ENCODE assay signal across 15 cellular contexts in the genomic region with DNA sequence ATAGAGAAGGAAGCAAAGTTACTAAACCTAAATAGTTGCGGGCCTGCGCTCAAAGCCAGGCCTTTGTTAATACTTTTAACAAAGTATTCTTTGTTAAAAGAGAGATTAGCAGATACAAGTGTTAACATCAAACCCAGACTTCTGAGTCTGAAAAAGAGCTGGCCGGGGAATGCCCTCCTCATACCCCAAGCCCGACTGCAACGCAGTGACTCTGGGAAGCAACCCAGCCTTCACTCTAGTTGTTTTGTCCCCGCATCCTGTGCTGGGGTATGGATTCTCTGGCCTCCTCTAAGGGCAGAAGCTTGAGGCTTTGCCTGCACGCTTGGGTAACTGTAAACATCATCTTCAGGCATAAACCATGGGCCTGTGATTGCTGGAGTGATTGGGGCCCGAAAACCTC. TPM values are rescaled to one million over a fixed set of nuclear protein-coding genes. Genes with fewer than 3 reads are reported as not detected.
DNase-seq lines count a peak whose midpoint lies in the region; ATAC-seq and TF ChIP-seq lines count a peak whose summit lies in the region.
"Had no signal": no experiment of that assay in that cellular context is flagged by ENCODE, and none has a peak within 500 bp of the region (broad histone marks: within the 10 kb centered on the region; RNA-seq: fewer than 3 reads in every experiment).

No MANE protein-coding gene starts in this region.

- intact Hi-C loops in Caco-2 (cut with micrococcal nuclease; ENCODE audit: unreplicated experiment) = loop anchor here (5.0 kb wide), 1 partner anchor 47 kb away; the partner anchor contains the start of gene ADCY7

- no peak overlapping the region for H3K4me3 Mint-ChIP-seq in Caco-2 (ENCODE audit: unreplicated experiment)
- H3K4me3 Mint-ChIP-seq: IgD-negative memory B cell had no signal

- peak overlapping the region; percentile 66 for H3K14ac ChIP-seq in trophoblast cell (ENCODE audit: low read length)

- peak overlapping the region; percentile 69 for H2AK5ac ChIP-seq in trophoblast cell (ENCODE audit: low read length)

- H3K79me2 ChIP-seq in SK-N-SH (ENCODE audit: insufficient read depth) (no peaks in the 10 kb centered on the region), trophoblast cell (ENCODE audit: control insufficient read depth, insufficient read depth, low read length, poor library complexity) (peaks cover 2% of the 10 kb centered on the region)

- no peaks in the 10 kb centered on the region for H3K27me3 Mint-ChIP-seq in Caco-2 (ENCODE audit: insufficient read depth, unreplicated experiment)
- H3K27me3 Mint-ChIP-seq: IgD-negative memory B cell had no signal

- H4K8ac ChIP-seq in trophoblast cell (ENCODE audit: low read depth, low read length) = peak overlapping the region; percentile 20

- peaks cover 36% of the 10 kb centered on the region for H3K4me1 Mint-ChIP-seq in Caco-2 (ENCODE audit: low read depth, unreplicated experiment)

- no peak overlapping the region for H3K4me3 ChIP-seq in SK-N-SH (ENCODE audit: low read depth in 2 of 2, low read length in 1 of 2)
- no peak overlapping the region for H3K4me3 ChIP-seq in Caco-2 (ENCODE audit: low read depth, low read length)
- H3K4me3 ChIP-seq in trophoblast cell (ENCODE audit: low read depth, low read length) = no peak overlapping the region
- H3K4me3 ChIP-seq in H7 (ENCODE audit: insufficient read depth, low read depth, low read length) = no peak overlapping the region

- POLR2A ChIA-PET in SK-N-SH (lab: Yijun Ruan, JAX) = interaction anchor here (1.5 kb wide), 1 partner anchor 31 kb away, joined by 3 read pairs; no protein-coding TSS in a partner anchor
- POLR2A ChIA-PET in Caco-2 (lab: Charles Lee) = no interaction called here

- ATAC-seq in SK-N-SH treated with all-trans-retinoic acid at 6 μM for 48 hours = no peak
- ATAC-seq: PC-3 had no signal

- H2BK120ac ChIP-seq in trophoblast cell (ENCODE audit: insufficient read depth, low read length, poor library complexity) = peak overlapping the region; percentile 18

- H3K27ac ChIP-seq in SK-N-SH (ENCODE audit: low read depth in 2 of 2, low read length in 1 of 2) (peak overlapping the region in 1 of 2 experiments; percentile 93; a peak in 2 of 4 replicates), cingulate gyrus (ENCODE audit: low read depth, low read length) (peak overlapping the region; percentile 39), trophoblast cell (ENCODE audit: low read depth, low read length) (peak overlapping the region; percentile 80)
- H3K27ac ChIP-seq: 22Rv1 had no signal

- CTCF ChIA-PET in SK-N-SH (lab: Yijun Ruan, JAX) = interaction anchor here (0.6 to 3.0 kb wide), 8 partner anchors 9 to 107 kb away, joined by 3 to 14 read pairs (median 4); no protein-coding TSS in a partner anchor
- CTCF ChIA-PET in Caco-2 (lab: Charles Lee) = interaction anchor here (0.9 to 1.0 kb wide), 2 partner anchors 13 to 40 kb away, joined by 4 to 5 read pairs; no protein-coding TSS in a partner anchor

- H3K4me2 ChIP-seq in SK-N-SH (no peak overlapping the region), trophoblast cell (ENCODE audit: low read length) (no peak overlapping the region)

- no peak for TF ChIP-seq RAD21 in SK-N-SH (IDR thresholded peaks at IDR 0.05; ENCODE audit: low read length)

- H3K36me3 Mint-ChIP-seq in Caco-2 (ENCODE audit: insufficient read depth, unreplicated experiment) = peaks cover 94% of the 10 kb centered on the region
- H3K36me3 Mint-ChIP-seq: IgD-negative memory B cell had no signal

- H3K4me1 ChIP-seq in SK-N-SH (ENCODE audit: control insufficient read depth in 1 of 2, insufficient read depth in 2 of 2, low read depth in 1 of 2, low read length in 1 of 2) (peaks cover 0 to 43% of the 10 kb centered on the region in 2 experiments; a peak in 2 of 4 replicates), Caco-2 (peaks cover 47% of the 10 kb centered on the region), trophoblast cell (ENCODE audit: control insufficient read depth in 1 of 2, insufficient read depth in 2 of 2, low read length in 2 of 2) (peaks cover 30 to 45% of the 10 kb centered on the region in 2 experiments)

- peak overlapping the region; percentile 27 for H2BK12ac ChIP-seq in trophoblast cell (ENCODE audit: low read length)

- peak overlapping the region; percentile 22 for H3K18ac ChIP-seq in trophoblast cell (ENCODE audit: low read length)

- H3K9ac ChIP-seq in SK-N-SH = no peak overlapping the region
- H3K9ac ChIP-seq in trophoblast cell (ENCODE audit: low read length) = no peak overlapping the region

- no peaks in the 10 kb centered on the region for H4K20me1 ChIP-seq in SK-N-SH (ENCODE audit: insufficient read depth)

- H3K79me1 ChIP-seq in trophoblast cell (ENCODE audit: low read length) = peaks cover 23% of the 10 kb centered on the region

- H3K36me3 ChIP-seq in SK-N-SH (replicated peaks in 1 of 2; ENCODE audit: control insufficient read depth in 1 of 2, insufficient read depth in 2 of 2, low read length in 1 of 2) (peaks cover 48 to 73% of the 10 kb centered on the region in 2 experiments), Caco-2 (ENCODE audit: control insufficient read depth, insufficient read depth, low read length) (peaks cover 9% of the 10 kb centered on the region), trophoblast cell (ENCODE audit: control insufficient read depth in 1 of 2, insufficient read depth in 2 of 2, low read length in 2 of 2) (peaks cover 24 to 28% of the 10 kb centered on the region in 2 experiments), H7 (replicated peaks; ENCODE audit: control insufficient read depth, insufficient read depth, low read length) (peaks cover 27% of the 10 kb centered on the region)

- no peak overlapping the region for H3K4ac ChIP-seq in trophoblast cell (ENCODE audit: low read depth, low read length)

- no peaks in the 10 kb centered on the region for H3K9me2 ChIP-seq in SK-N-SH

- H3K9me3 Mint-ChIP-seq in Caco-2 (ENCODE audit: unreplicated experiment) = no peaks in the 10 kb centered on the region
- H3K9me3 Mint-ChIP-seq: IgD-negative memory B cell had no signal

- no peak overlapping the region for H4K12ac ChIP-seq in trophoblast cell (ENCODE audit: low read depth, low read length)

- H3F3A ChIP-seq in SK-N-SH (replicated peaks; ENCODE audit: insufficient read depth) = peaks cover 2% of the 10 kb centered on the region

- TF ChIP-seq CTCF in SK-N-SH (IDR thresholded peaks at IDR 0.05) = no peak
- TF ChIP-seq CTCF in Caco-2 (IDR thresholded peaks at IDR 0.05; ENCODE audit: insufficient read depth in 1 of 2, low read depth in 1 of 2, low read length in 1 of 2, severe bottlenecking in 1 of 2, unreplicated experiment in 1 of 2) = no peak

- peak overlapping the region; percentile 72 for H4K91ac ChIP-seq in trophoblast cell (ENCODE audit: low read depth, low read length)

- H2BK5ac ChIP-seq in trophoblast cell (ENCODE audit: low read depth, low read length, poor library complexity) = peak overlapping the region; percentile 52

- no TSS peak for BruUV-seq in Caco-2 (replicated peaks; lab: Mats Ljungman, UMichigan)

- H3K27me3 ChIP-seq in SK-N-SH (ENCODE audit: insufficient read depth) (no peaks in the 10 kb centered on the region), Caco-2 (replicated peaks; ENCODE audit: control insufficient read depth, insufficient read depth, low read length) (no peaks in the 10 kb centered on the region), trophoblast cell (ENCODE audit: insufficient read depth, low read length) (no peaks in the 10 kb centered on the region), H7 (ENCODE audit: control insufficient read depth, insufficient read depth, low read length) (no peaks in the 10 kb centered on the region)

- no peak overlapping the region for H3K23ac ChIP-seq in trophoblast cell (ENCODE audit: low read length)

- peak overlapping the region; percentile 87 for H3K27ac Mint-ChIP-seq in Caco-2 (ENCODE audit: unreplicated experiment)

- peak; percentile 6 for DNase-seq in SK-N-SH
- no peak for DNase-seq in Caco-2
- no peak for DNase-seq in trophoblast cell
- no peak for DNase-seq in DMS79 (lab: John Stamatoyannopoulos, UW)
- DNase-seq in H7 = no peak
- no peak for DNase-seq in AG08396 (ENCODE audit: low spot score)
- DNase-seq: Calu3, kidney, NCI-H1417, NCI-H446, PC-3 had no signal

- 93% methylated on average over 8 of the region's 8 CpGs for WGBS in SK-N-SH (ENCODE audit: low lambda C conversion rate)
- no CpG with 5 or more reads among the region's 8 CpGs for WGBS in trophoblast cell (ENCODE audit: extremely low coverage, insufficient coverage, insufficient read length)

- H3K9me3 ChIP-seq in SK-N-SH = no peaks in the 10 kb centered on the region
- H3K9me3 ChIP-seq in Caco-2 = no peaks in the 10 kb centered on the region
- no peaks in the 10 kb centered on the region for H3K9me3 ChIP-seq in trophoblast cell (ENCODE audit: insufficient read depth, low read depth, low read length)

- H2AFZ ChIP-seq in SK-N-SH (ENCODE audit: low read depth) (no peak overlapping the region), trophoblast cell (ENCODE audit: insufficient read depth, low read length, poor library complexity) (no peak overlapping the region)

- TF ChIP-seq EP300 in SK-N-SH (IDR thresholded peaks at IDR 0.05; ENCODE audit: borderline replicate concordance in 1 of 2, low read depth in 1 of 2, low read length in 1 of 2) = no peak

TF ChIP-seq in SK-N-SH, 30 proteins besides CTCF, POLR2A, EP300 and RAD21 (continues in another document):
- TF ChIP-seq GABPA (IDR thresholded peaks at IDR 0.05; ENCODE audit: low read depth) (no peak), CHD2 (IDR thresholded peaks at IDR 0.05; ENCODE audit: low read length, partially characterized antibody) (no peak), RCOR1 (IDR thresholded peaks at IDR 0.05; ENCODE audit: low read length) (no peak), SIN3A (IDR thresholded peaks at IDR 0.05; ENCODE audit: borderline replicate concordance, low read depth, low read length) (no peak), FOSL2 (IDR thresholded peaks at IDR 0.05; ENCODE audit: borderline replicate concordance, low read depth) (no peak)

TF ChIP-seq in SK-N-SH treated with all-trans-retinoic acid at 6 μM for 48 hours, 23 proteins besides CTCF, POLR2A, EP300 and RAD21 (continues in another document):
- TF ChIP-seq ISL1 (CRISPR knock-in tag; IDR thresholded peaks at IDR 0.05) = no peak

RNA-seq across cellular contexts. Expression of gene ADCY7, which starts 48.3 kb away (rescaled TPM):
- 13.8 and 14.3 TPM in 2 replicates for polyA plus RNA-seq in SK-N-SH (2012; rRNA removed)
- polyA plus RNA-seq in SK-N-SH (2012; cell fraction: cytosol; rRNA removed) = 6.6 and 11.7 TPM in 2 replicates
- polyA plus RNA-seq in SK-N-SH (2012; cell fraction: nucleus; rRNA removed) = 24.3 and 32.0 TPM in 2 replicates
- total RNA-seq in Caco-2 (2022) = 51.3 and 54.2 TPM in 2 replicates
- polyA plus RNA-seq in trophoblast cell (2013) = 5.7 and 6.0 TPM in 2 replicates
- total RNA-seq in H7 (2014; rRNA removed; shearing (Covaris generic)) = 2.2 and 2.5 TPM in 2 replicates

RNA-seq across cellular contexts. Expression of gene BRD7, which starts 54.1 kb away (rescaled TPM):
- 31.6 and 32.9 TPM in 2 replicates for polyA plus RNA-seq in SK-N-SH (2012; rRNA removed)
- 44.3 and 56.8 TPM in 2 replicates for polyA plus RNA-seq in SK-N-SH (2012; cell fraction: cytosol; rRNA removed)
- 25.3 and 33.7 TPM in 2 replicates for polyA plus RNA-seq in SK-N-SH (2012; cell fraction: nucleus; rRNA removed)
- 147 and 170 TPM in 2 replicates for total RNA-seq in Caco-2 (2022)
- polyA plus RNA-seq in trophoblast cell (2013) = 77.0 and 79.2 TPM in 2 replicates
- total RNA-seq in H7 (2014; rRNA removed; shearing (Covaris generic)) = 86.5 and 121 TPM in 2 replicates

Comparison
In these comparisons a context has a peak if more than half of its experiments do, and no peak if none do; other contexts are left out.
1. RNA of gene ADCY7, which starts 48.3 kb away (total RNA-seq): 51.3 to 54.2 TPM in Caco-2; 2.2 to 2.5 TPM in H7; every median in the first group is over 10 times any median in the second.